ENCODE assay signal across 13 cellular contexts in genomic region chr4:6591305-6591704, GRCh38. TPM values are rescaled to one million over a fixed set of nuclear protein-coding genes. Genes with fewer than 3 reads are reported as not detected.
A peak's percentile ranks its signal among the peaks of the same experiment; 100 is the strongest.
DNase-seq lines count a peak whose midpoint lies in the region; ATAC-seq and TF ChIP-seq lines count a peak whose summit lies in the region.
"Had no signal": no experiment of that assay in that cellular context is flagged by ENCODE, and none has a peak within 500 bp of the region (broad histone marks: within the 10 kb centered on the region; RNA-seq: fewer than 3 reads in every experiment).

No MANE protein-coding gene starts in this region.

- H3K36me3 ChIP-seq in BLaER1 (peaks cover 39% of the 10 kb centered on the region), mammary epithelial cell (ENCODE audit: insufficient read depth, low read length) (no peaks in the 10 kb centered on the region)

- H3K9ac ChIP-seq in BLaER1 (no peak overlapping the region), mammary epithelial cell (ENCODE audit: insufficient read depth, low read length) (no peak overlapping the region)

- peak overlapping the region; percentile 70 for H3K4me2 ChIP-seq in BLaER1
- no peak overlapping the region for H3K4me2 ChIP-seq in mammary epithelial cell (ENCODE audit: insufficient read depth, low read depth, low read length)

- H3K9me3 ChIP-seq in BLaER1 (no peaks in the 10 kb centered on the region), mammary epithelial cell (replicated peaks; ENCODE audit: insufficient read depth, low read length) (no peaks in the 10 kb centered on the region)
- H3K9me3 ChIP-seq: adrenal gland, spleen had no signal

- WGBS in mammary epithelial cell (ENCODE audit: low coverage, missing lambda C conversion rate): 84% methylated on average over 8 of the region's 8 CpGs

- H3K79me2 ChIP-seq in mammary epithelial cell (ENCODE audit: insufficient read depth, low read length): no peaks in the 10 kb centered on the region

- in situ Hi-C loops in G401 (cut with HindIII; ENCODE audit: low sequenced_read_pairs): no loop called here
- in situ Hi-C loops in mammary epithelial cell (cut with MboI; ENCODE audit: low sequenced_read_pairs in 2 of 2): no loop called here

- CTCF ChIA-PET in mammary epithelial cell (lab: Charles Lee; ENCODE audit: low non-redundant PET): no interaction called here

- H3K27me3 ChIP-seq in BLaER1 (no peaks in the 10 kb centered on the region), mammary epithelial cell (ENCODE audit: insufficient read depth, low read length) (no peaks in the 10 kb centered on the region)
- H3K27me3 ChIP-seq: adrenal gland, dorsolateral prefrontal cortex, spleen had no signal

- H2AFZ ChIP-seq in mammary epithelial cell (ENCODE audit: low read depth, low read length): no peak overlapping the region

- H3K4me3 ChIP-seq in BLaER1: no peak overlapping the region
- no peak overlapping the region for H3K4me3 ChIP-seq in mammary epithelial cell (replicated peaks in 1 of 3; ENCODE audit: insufficient read depth in 1 of 3, low read depth in 2 of 3, low read length in 3 of 3)
- H3K4me3 ChIP-seq: adrenal gland, dorsolateral prefrontal cortex, spleen had no signal

- H3K4me1 ChIP-seq in BLaER1 (peaks cover 19% of the 10 kb centered on the region), mammary epithelial cell (ENCODE audit: insufficient read depth, low read length) (no peaks in the 10 kb centered on the region)
- H3K4me1 ChIP-seq: adrenal gland, spleen had no signal

- no peak for TF ChIP-seq CTCF in mammary epithelial cell (conservative IDR thresholded peaks at IDR 0.05 in 1 of 2, IDR thresholded peaks at IDR 0.05 in 1 of 2; ENCODE audit: extremely low read depth in 1 of 2, insufficient read depth in 1 of 2, low read depth in 1 of 2, low read length in 2 of 2)

- peak; percentile 56 for ATAC-seq in HG02852 (IDR thresholded peaks at IDR 0.05; ENCODE audit: unreplicated experiment)

- intact Hi-C loops in mammary epithelial cell (cut with micrococcal nuclease): no loop called here

- no TSS peak for BruUV-seq in mammary epithelial cell (replicated peaks; lab: Mats Ljungman, UMichigan)

- peak overlapping the region; percentile 58 for H3K27ac ChIP-seq in BLaER1
- no peak overlapping the region for H3K27ac ChIP-seq in mammary epithelial cell (ENCODE audit: insufficient read depth, low read depth, low read length)
- H3K27ac ChIP-seq: adrenal gland, dorsolateral prefrontal cortex, spleen had no signal

- DNase-seq in GM19238 (ENCODE audit: insufficient read length, low spot score) (peak; percentile 48), NCI-H524 treated with DMSO at 0.1 percent for 48 hours (lab: John Stamatoyannopoulos, UW) (peak; percentile 92), G401 (ENCODE audit: low spot score) (no peak), dedifferentiated amniotic fluid mesenchymal stem cell (ENCODE audit: extremely low spot score) (no peak), NOMO-1 (lab: John Stamatoyannopoulos, UW; ENCODE audit: unreplicated experiment in 2 of 2) (no peak), mammary epithelial cell (no peak)
- DNase-seq: adrenal gland, NCI-H1048, spleen, T-helper 9 cell had no signal

- no peaks in the 10 kb centered on the region for H4K20me1 ChIP-seq in BLaER1
- H4K20me1 ChIP-seq in mammary epithelial cell (ENCODE audit: insufficient read depth, low read length): no peaks in the 10 kb centered on the region

- dilution Hi-C loops in mammary epithelial cell (cut with HindIII; ENCODE audit: low sequenced_read_pairs): no loop called here

RNA-seq across cellular contexts. Expression of gene MAN2B2, which starts 16.3 kb away (rescaled TPM):
- total RNA-seq in G401 (2014; rRNA removed; shearing (Covaris generic)): 6.9 and 10.1 TPM in 2 replicates
- 10 to 100 TPM; 21.3 to 34.7 TPM for total RNA-seq in mammary epithelial cell
- polyA plus RNA-seq in mammary epithelial cell: 14.3 TPM
- polyA minus RNA-seq in mammary epithelial cell: 10.1 TPM

RNA-seq across cellular contexts. Expression of gene MRFAP1, which starts 49.2 kb away (rescaled TPM):
- 291 and 303 TPM in 2 replicates for total RNA-seq in G401 (2014; rRNA removed; shearing (Covaris generic))
- total RNA-seq in mammary epithelial cell: 100 to 1,000 TPM in 1 of 2 donors, 10 to 100 TPM in 1; 71.2 to 248 TPM
- polyA plus RNA-seq in mammary epithelial cell: 169 TPM
- polyA minus RNA-seq in mammary epithelial cell: 109 TPM

Comparison
In these comparisons a context has a peak if more than half of its experiments do, and no peak if none do; other contexts are left out.
1. DNase-seq: peak in GM19238 (single experiment) and NCI-H524 treated with DMSO at 0.1 percent for 48 hours (single experiment); none in G401 (single experiment), dedifferentiated amniotic fluid mesenchymal stem cell (single experiment), NOMO-1 (0 of 2) and mammary epithelial cell (single experiment).